ENCODE assay signal across 23 cellular contexts in the genomic region with DNA sequence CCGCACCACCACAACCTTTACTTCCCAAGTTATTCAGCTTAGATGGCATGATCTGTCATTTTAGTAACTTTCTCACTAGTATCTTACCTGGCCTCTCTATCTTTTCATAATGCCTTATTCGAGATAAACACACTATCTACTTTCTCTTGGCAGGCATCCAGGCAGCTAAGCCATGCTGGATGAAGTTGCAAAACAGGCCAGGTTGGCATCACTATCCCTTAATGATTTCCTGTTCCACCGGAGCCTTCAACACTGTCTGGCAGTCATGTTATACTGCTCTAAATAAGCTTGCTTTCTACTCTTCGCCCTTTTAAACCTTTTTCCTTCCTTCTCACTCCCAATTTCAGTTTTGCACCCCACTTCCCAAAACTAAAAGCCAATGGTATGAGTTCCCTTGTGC.
DNase-seq lines count a peak whose midpoint lies in the region; ATAC-seq and FAIRE-seq lines count a peak whose summit lies in the region.
"Had no signal": no experiment of that assay in that cellular context is flagged by ENCODE, and none has a peak within 500 bp of the region (broad histone marks: within the 10 kb centered on the region; RNA-seq: fewer than 3 reads in every experiment).

No MANE protein-coding gene starts in this region.

- no peak for ATAC-seq in GM21423 (IDR thresholded peaks at IDR 0.05; ENCODE audit: unreplicated experiment)
- ATAC-seq: K562, natural killer cell, sciatic nerve had no signal

- DNase-seq in COLO668 (lab: John Stamatoyannopoulos, UW; ENCODE audit: unreplicated experiment) (peak; percentile 44), DMS53 treated with DMSO at 0.1 percent for 48 hours (lab: John Stamatoyannopoulos, UW; ENCODE audit: unreplicated experiment) (peak; percentile 68), NCI-H510A treated with DMSO at 0.1 percent for 48 hours (lab: John Stamatoyannopoulos, UW) (peak; percentile 92), midbrain (lab: John Stamatoyannopoulos, UW) (no peak)
- no peak for DNase-seq in activated effector memory CD4-positive, alpha-beta T cell treated with anti-CD3 and anti-CD28 coated beads, Interleukin-2, amount 50 U/mL, for 16 hours
- DNase-seq: activated CD4-positive, alpha-beta memory T cell treated with anti-CD3 and anti-CD28 coated beads, Interleukin-2, amount 10 ng/mL, durations not matched to agents 7 days and 5 days; activated CD4-positive, CD25-positive, alpha-beta regulatory T cell; activated naive CD4-positive, alpha-beta T cell treated with anti-CD3 and anti-CD28 coated beads for 36 hours; anterior cingulate cortex; CD4-positive, CD25-positive, alpha-beta regulatory T cell; DND-41; erythroblast; foreskin melanocyte; mesendoderm; MV-4-11; natural killer cell; ovary; SK-N-SH had no signal

- peak; percentile 61 for FAIRE-seq in islet of Langerhans (lab: Jason Lieb, UNC)
- FAIRE-seq: H54, K562 had no signal

Comparison
In these comparisons a context has a peak if more than half of its experiments do, and no peak if none do; other contexts are left out.
1. DNase-seq: peak in COLO668 (single experiment), DMS53 treated with DMSO at 0.1 percent for 48 hours (single experiment) and NCI-H510A treated with DMSO at 0.1 percent for 48 hours (single experiment); none in midbrain (single experiment) and activated effector memory CD4-positive, alpha-beta T cell treated with anti-CD3 and anti-CD28 coated beads, Interleukin-2, amount 50 U/mL, for 16 hours (single experiment).